ENCODE assay signal across 8 cellular contexts in the genomic region with DNA sequence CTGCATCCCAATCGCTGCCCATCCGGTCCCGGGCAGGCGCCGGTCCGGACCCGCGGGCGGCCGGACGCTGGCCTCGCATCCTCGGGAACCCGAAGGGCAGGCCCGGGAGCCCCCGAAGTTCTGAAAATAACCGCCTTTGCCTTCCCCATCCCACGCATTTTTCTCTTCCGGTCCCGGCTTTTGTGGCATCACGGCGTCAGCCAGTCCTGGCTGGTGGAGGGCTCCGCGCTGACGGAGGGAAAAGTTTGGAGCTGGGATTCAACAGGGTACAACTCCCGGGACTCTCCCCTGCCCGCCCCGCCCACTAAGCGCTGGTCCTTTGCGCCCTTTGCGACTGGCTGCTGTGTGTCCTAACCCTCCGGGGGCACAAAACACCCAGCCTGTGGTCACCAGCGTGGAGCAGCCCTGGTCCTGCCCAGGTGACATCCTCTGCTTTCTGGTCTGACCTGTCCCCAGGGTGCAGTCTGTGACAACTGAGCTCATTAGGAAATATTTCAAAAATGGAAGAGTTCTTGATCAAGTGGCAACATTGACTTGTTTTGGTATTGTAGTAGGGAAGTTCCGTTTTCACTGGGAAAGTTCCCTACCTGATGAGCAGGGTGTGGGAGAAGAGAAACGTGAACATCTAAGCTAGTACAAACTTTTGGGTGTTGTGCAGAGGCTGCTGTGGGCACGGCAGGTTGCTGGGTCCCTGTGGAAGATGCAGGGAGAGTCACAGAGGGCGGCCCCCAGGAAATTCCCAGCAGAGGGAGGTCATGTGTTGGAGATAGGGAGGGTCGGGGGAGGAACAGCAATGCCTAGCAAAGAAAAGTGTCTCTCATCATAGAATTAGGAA. TPM values are rescaled to one million over a fixed set of nuclear protein-coding genes. Genes with fewer than 3 reads are reported as not detected.
A peak's percentile ranks its signal among the peaks of the same experiment; 100 is the strongest.
DNase-seq lines count a peak whose midpoint lies in the region; ATAC-seq and TF ChIP-seq lines count a peak whose summit lies in the region.

No MANE protein-coding gene starts in this region.

- H3K27ac Mint-ChIP-seq in activated CD8-positive, alpha-beta memory T cell treated with anti-CD3 and anti-CD28 coated beads, Interleukin-2, amount 10 ng/mL, durations not matched to agents 7 days and 5 days = no peak overlapping the region
- H3K27ac Mint-ChIP-seq in progenitor cell of endocrine pancreas = peak overlapping the region; percentile 96

- H3K4me3 Mint-ChIP-seq in activated CD8-positive, alpha-beta memory T cell treated with anti-CD3 and anti-CD28 coated beads, Interleukin-2, amount 10 ng/mL, durations not matched to agents 7 days and 5 days = no peak overlapping the region
- peak overlapping the region; percentile 83 for H3K4me3 Mint-ChIP-seq in progenitor cell of endocrine pancreas (ENCODE audit: low read depth)

- no peaks in the 10 kb centered on the region for H3K9me3 Mint-ChIP-seq in activated CD8-positive, alpha-beta memory T cell treated with anti-CD3 and anti-CD28 coated beads, Interleukin-2, amount 10 ng/mL, durations not matched to agents 7 days and 5 days (ENCODE audit: low read depth)
- no peaks in the 10 kb centered on the region for H3K9me3 Mint-ChIP-seq in progenitor cell of endocrine pancreas (ENCODE audit: low read depth)

- peaks cover 69% of the 10 kb centered on the region for H3K27me3 Mint-ChIP-seq in activated CD8-positive, alpha-beta memory T cell treated with anti-CD3 and anti-CD28 coated beads, Interleukin-2, amount 10 ng/mL, durations not matched to agents 7 days and 5 days
- H3K27me3 Mint-ChIP-seq in progenitor cell of endocrine pancreas = peaks cover 3% of the 10 kb centered on the region

- no peak for ATAC-seq in activated CD8-positive, alpha-beta memory T cell treated with anti-CD3 and anti-CD28 coated beads, Interleukin-2, amount 10 ng/mL, durations not matched to agents 7 days and 5 days
- ATAC-seq in Right ventricle myocardium superior (ENCODE audit: poor library complexity) = peak; percentile 22
- ATAC-seq in HG02840 (IDR thresholded peaks at IDR 0.05; ENCODE audit: low FRiP score, unreplicated experiment) = no peak
- ATAC-seq in GM18868 (IDR thresholded peaks at IDR 0.05; ENCODE audit: unreplicated experiment) = no peak

- DNase-seq in activated CD8-positive, alpha-beta memory T cell treated with anti-CD3 and anti-CD28 coated beads, Interleukin-2, amount 50 U/mL, for 48 hours = peak; percentile 55
- DNase-seq in activated CD8-positive, alpha-beta memory T cell treated with anti-CD3 and anti-CD28 coated beads, Interleukin-2, amount 10 ng/mL, durations not matched to agents 7 days and 5 days = no peak
- DNase-seq in Right ventricle myocardium superior = peak; percentile 51
- DNase-seq in progenitor cell of endocrine pancreas (ENCODE audit: low spot score, unreplicated experiment) = peak; percentile 22
- no peak for DNase-seq in H4 (ENCODE audit: low spot score)

- intact Hi-C loops in Right ventricle myocardium superior (cut with DNase I) = no loop called here

- no peaks in the 10 kb centered on the region for H3K36me3 Mint-ChIP-seq in activated CD8-positive, alpha-beta memory T cell treated with anti-CD3 and anti-CD28 coated beads, Interleukin-2, amount 10 ng/mL, durations not matched to agents 7 days and 5 days
- H3K36me3 Mint-ChIP-seq in progenitor cell of endocrine pancreas (ENCODE audit: insufficient read depth) = no peaks in the 10 kb centered on the region

- H3K4me1 Mint-ChIP-seq in activated CD8-positive, alpha-beta memory T cell treated with anti-CD3 and anti-CD28 coated beads, Interleukin-2, amount 10 ng/mL, durations not matched to agents 7 days and 5 days = peaks cover 4% of the 10 kb centered on the region
- peaks cover 35% of the 10 kb centered on the region for H3K4me1 Mint-ChIP-seq in progenitor cell of endocrine pancreas (ENCODE audit: low read depth)

- TF ChIP-seq CTCF in VCaP (conservative IDR thresholded peaks at IDR 0.05) (no peak), progenitor cell of endocrine pancreas (IDR thresholded peaks at IDR 0.05; ENCODE audit: unreplicated experiment) (no peak)

- H3K27ac ChIP-seq in VCaP = peak overlapping the region; percentile 87

- CTCF ChIA-PET in activated CD8-positive, alpha-beta memory T cell treated with anti-CD3 and anti-CD28 coated beads, Interleukin-2, amount 10 ng/mL, durations not matched to agents 7 days and 5 days (lab: Charles Lee) = no interaction called here

RNA-seq across cellular contexts. Expression of gene ARNT2, which starts 0.8 kb away (rescaled TPM):
- not detected for total RNA-seq in activated CD8-positive, alpha-beta memory T cell treated with anti-CD3 and anti-CD28 coated beads, Interleukin-2, amount 10 ng/mL, durations not matched to agents 7 days and 5 days
- total RNA-seq in Right ventricle myocardium superior (3.3 TPM), progenitor cell of endocrine pancreas (37.3 and 38.9 TPM in 2 replicates)
- 3.3 and 5.3 TPM in 2 replicates for total RNA-seq in H4 (2014; rRNA removed; shearing (Covaris generic))

Comparison
In these comparisons a context has a peak if more than half of its experiments do, and no peak if none do; other contexts are left out.
1. DNase-seq: peak in activated CD8-positive, alpha-beta memory T cell treated with anti-CD3 and anti-CD28 coated beads, Interleukin-2, amount 50 U/mL, for 48 hours (single experiment), Right ventricle myocardium superior (single experiment) and progenitor cell of endocrine pancreas (single experiment); none in activated CD8-positive, alpha-beta memory T cell treated with anti-CD3 and anti-CD28 coated beads, Interleukin-2, amount 10 ng/mL, durations not matched to agents 7 days and 5 days (single experiment) and H4 (single experiment).